Comparison of ENCODE assay signal across 22 cellular contexts in genomic region chr7:156604836-156605695, GRCh38. TPM values are rescaled to one million over a fixed set of nuclear protein-coding genes. Genes with fewer than 3 reads are reported as not detected.
DNase-seq lines count a peak whose midpoint lies in the region; ATAC-seq and TF ChIP-seq lines count a peak whose summit lies in the region.
"Had no signal": no experiment of that assay in that cellular context is flagged by ENCODE, and none has a peak within 500 bp of the region (broad histone marks: within the 10 kb centered on the region; RNA-seq: fewer than 3 reads in every experiment).

No MANE protein-coding gene starts in this region.

- TF ChIP-seq POLR2A in uterus (IDR thresholded peaks at IDR 0.05): no peak

- H3K27ac ChIP-seq in HEK293 (ENCODE audit: extremely low read depth, low read depth, low read length) (no peak overlapping the region), mammary epithelial cell (ENCODE audit: insufficient read depth, low read depth, low read length) (no peak overlapping the region), neural progenitor cell (no peak overlapping the region), uterus (no peak overlapping the region)
- H3K27ac ChIP-seq: GM23248 had no signal

- H3K4me1 ChIP-seq in HEK293 (ENCODE audit: control insufficient read depth, insufficient read depth, low read length) (no peaks in the 10 kb centered on the region), mammary epithelial cell (ENCODE audit: insufficient read depth, low read length) (peaks cover 16% of the 10 kb centered on the region), neural progenitor cell (peaks cover 11% of the 10 kb centered on the region), uterus (no peaks in the 10 kb centered on the region)
- H3K4me1 ChIP-seq: BE2C, HAP-1 had no signal

- POLR2A ChIA-PET in HEK293 (lab: Yijun Ruan, JAX): no interaction called here

- ATAC-seq in left lobe of liver (no peak), GM21529 (IDR thresholded peaks at IDR 0.05; ENCODE audit: unreplicated experiment) (no peak)

- CTCF ChIA-PET in HEK293 (lab: Yijun Ruan, JAX) (no interaction called here), mammary epithelial cell (lab: Charles Lee; ENCODE audit: low non-redundant PET) (no interaction called here)

- H3K27me3 ChIP-seq in mammary epithelial cell (ENCODE audit: insufficient read depth, low read length): peaks cover 5% of the 10 kb centered on the region
- H3K27me3 ChIP-seq in neural progenitor cell: no peaks in the 10 kb centered on the region
- H3K27me3 ChIP-seq in uterus: peaks cover 0 to 3% of the 10 kb centered on the region in 2 donors

- TF ChIP-seq CTCF in HEK293 (tag by site-specific recombination; IDR thresholded peaks at IDR 0.05) (no peak), mammary epithelial cell (conservative IDR thresholded peaks at IDR 0.05 in 1 of 2, IDR thresholded peaks at IDR 0.05 in 1 of 2; ENCODE audit: extremely low read depth in 1 of 2, insufficient read depth in 1 of 2, low read depth in 1 of 2, low read length in 2 of 2) (no peak), neural progenitor cell (IDR thresholded peaks at IDR 0.05) (no peak), uterus (IDR thresholded peaks at IDR 0.05) (no peak)

- in situ Hi-C loops in mammary epithelial cell (cut with MboI; ENCODE audit: low sequenced_read_pairs in 2 of 2): no loop called here

- no peaks in the 10 kb centered on the region for H3K9me3 Mint-ChIP-seq in activated CD4-positive, alpha-beta T cell treated with anti-CD3 and anti-CD28 coated beads, Interleukin-2, amount 10 ng/mL, durations not matched to agents 24 days and 14 days
- peaks cover 7% of the 10 kb centered on the region for H3K9me3 Mint-ChIP-seq in neural progenitor cell

- peak; percentile 51 for DNase-seq in activated CD4-positive, alpha-beta T cell treated with anti-CD3 and anti-CD28 coated beads, Interleukin-2, amount 10 ng/mL, durations not matched to agents 24 days and 14 days
- no peak for DNase-seq in activated CD4-positive, alpha-beta T cell treated with anti-CD3 and anti-CD28 coated beads for 1 hour
- DNase-seq in mammary epithelial cell (peak; percentile 9), neural progenitor cell (ENCODE audit: low spot score) (no peak), uterus (no peak), left lobe of liver (ENCODE audit: low spot score) (no peak)
- DNase-seq: 8988T, ACHN, BE2C, DMS153, Karpas-422, NCI-H1092 treated with DMSO at 0.1 percent for 48 hours, NCI-H1436, NCI-H187, NCI-H2081 treated with DMSO at 0.1 percent for 48 hours, NCI-H2171, NCI-H524, NCI-H774 had no signal

- H3K9ac ChIP-seq in mammary epithelial cell (ENCODE audit: insufficient read depth, low read length) (no peak overlapping the region), neural progenitor cell (no peak overlapping the region)
- H3K9ac ChIP-seq: GM23248 had no signal

- intact Hi-C loops in activated CD4-positive, alpha-beta T cell treated with anti-CD3 and anti-CD28 coated beads, Interleukin-2, amount 10 ng/mL, durations not matched to agents 24 days and 14 days (cut with micrococcal nuclease): no loop called here
- intact Hi-C loops in mammary epithelial cell (cut with micrococcal nuclease): no loop called here
- intact Hi-C loops in uterus (cut with DNase I; ENCODE audit: low total_unique reads): no loop called here

- H3K4me1 Mint-ChIP-seq in activated CD4-positive, alpha-beta T cell treated with anti-CD3 and anti-CD28 coated beads, Interleukin-2, amount 10 ng/mL, durations not matched to agents 24 days and 14 days: peaks cover 8% of the 10 kb centered on the region
- peaks cover 6% of the 10 kb centered on the region for H3K4me1 Mint-ChIP-seq in neural progenitor cell

- H3K27me3 Mint-ChIP-seq in activated CD4-positive, alpha-beta T cell treated with anti-CD3 and anti-CD28 coated beads, Interleukin-2, amount 10 ng/mL, durations not matched to agents 24 days and 14 days: peaks cover 47% of the 10 kb centered on the region
- peaks cover 6% of the 10 kb centered on the region for H3K27me3 Mint-ChIP-seq in neural progenitor cell (ENCODE audit: insufficient read depth, low read depth)

- H3K4me3 ChIP-seq in HEK293 (ENCODE audit: low read depth, low read length): no peak overlapping the region
- H3K4me3 ChIP-seq in mammary epithelial cell (replicated peaks in 1 of 3; ENCODE audit: insufficient read depth in 1 of 3, low read depth in 2 of 3, low read length in 3 of 3): no peak overlapping the region
- H3K4me3 ChIP-seq in neural progenitor cell: no peak overlapping the region
- no peak overlapping the region for H3K4me3 ChIP-seq in uterus
- H3K4me3 ChIP-seq: GM23248, HAP-1 had no signal

- no peaks in the 10 kb centered on the region for H3K36me3 Mint-ChIP-seq in activated CD4-positive, alpha-beta T cell treated with anti-CD3 and anti-CD28 coated beads, Interleukin-2, amount 10 ng/mL, durations not matched to agents 24 days and 14 days (ENCODE audit: low read depth)
- H3K36me3 Mint-ChIP-seq in neural progenitor cell: no peaks in the 10 kb centered on the region

- no peak overlapping the region for H3K4me2 ChIP-seq in mammary epithelial cell (ENCODE audit: insufficient read depth, low read depth, low read length)
- H3K4me2 ChIP-seq in neural progenitor cell: no peak overlapping the region

- H3K36me3 ChIP-seq in HEK293 (ENCODE audit: control insufficient read depth in 2 of 2, insufficient read depth in 1 of 2, low read length in 2 of 2) (no peaks in the 10 kb centered on the region), mammary epithelial cell (ENCODE audit: insufficient read depth, low read length) (no peaks in the 10 kb centered on the region), neural progenitor cell (no peaks in the 10 kb centered on the region), uterus (no peaks in the 10 kb centered on the region)
- H3K36me3 ChIP-seq: BE2C, HAP-1 had no signal

- H2AFZ ChIP-seq in mammary epithelial cell (ENCODE audit: low read depth, low read length): no peak overlapping the region
- no peak overlapping the region for H2AFZ ChIP-seq in neural progenitor cell (replicated peaks)
- H2AFZ ChIP-seq: GM23248 had no signal

- no TSS peak for BruUV-seq in mammary epithelial cell (replicated peaks; lab: Mats Ljungman, UMichigan)

- no peaks in the 10 kb centered on the region for H3K79me2 ChIP-seq in mammary epithelial cell (ENCODE audit: insufficient read depth, low read length)
- no peaks in the 10 kb centered on the region for H3K79me2 ChIP-seq in neural progenitor cell (ENCODE audit: low read depth)

- H3F3A ChIP-seq in neural progenitor cell (ENCODE audit: low read depth): peaks cover 8% of the 10 kb centered on the region

- dilution Hi-C loops in mammary epithelial cell (cut with HindIII; ENCODE audit: low sequenced_read_pairs): no loop called here

- H3K4me3 Mint-ChIP-seq in activated CD4-positive, alpha-beta T cell treated with anti-CD3 and anti-CD28 coated beads, Interleukin-2, amount 10 ng/mL, durations not matched to agents 24 days and 14 days: no peak overlapping the region
- peak overlapping the region; percentile 19 for H3K4me3 Mint-ChIP-seq in neural progenitor cell

- no peak overlapping the region for H3K27ac Mint-ChIP-seq in activated CD4-positive, alpha-beta T cell treated with anti-CD3 and anti-CD28 coated beads, Interleukin-2, amount 10 ng/mL, durations not matched to agents 24 days and 14 days
- H3K27ac Mint-ChIP-seq in neural progenitor cell: no peak overlapping the region

- no peaks in the 10 kb centered on the region for H3K9me3 ChIP-seq in HEK293 (ENCODE audit: control insufficient read depth, insufficient read depth, low read depth, low read length)
- no peaks in the 10 kb centered on the region for H3K9me3 ChIP-seq in mammary epithelial cell (replicated peaks; ENCODE audit: insufficient read depth, low read length)
- no peaks in the 10 kb centered on the region for H3K9me3 ChIP-seq in neural progenitor cell (ENCODE audit: low read depth)
- no peaks in the 10 kb centered on the region for H3K9me3 ChIP-seq in uterus
- H3K9me3 ChIP-seq: BE2C, HAP-1 had no signal

- no peaks in the 10 kb centered on the region for H4K20me1 ChIP-seq in mammary epithelial cell (ENCODE audit: insufficient read depth, low read length)
- no peaks in the 10 kb centered on the region for H4K20me1 ChIP-seq in neural progenitor cell (ENCODE audit: low read depth)

- 46% methylated on average over 18 of the region's 22 CpGs for WGBS in mammary epithelial cell (ENCODE audit: low coverage, missing lambda C conversion rate)

TF ChIP-seq in HEK293, 187 proteins besides CTCF, POLR2A, EP300 and RAD21:
- peak; percentile 75 for TF ChIP-seq ZFHX2 (tag by site-specific recombination; conservative IDR thresholded peaks at IDR 0.05)
- no peak for TF ChIP-seq ZNF692 (tag by site-specific recombination; IDR thresholded peaks at IDR 0.05)
- TF ChIP-seq EGR2 (tag by site-specific recombination; IDR thresholded peaks at IDR 0.05; ENCODE audit: low read depth): peak; percentile 51
- no peak for TF ChIP-seq ZNF785 (tag by site-specific recombination; IDR thresholded peaks at IDR 0.05)

RNA-seq across cellular contexts. Expression of gene RNF32, which starts 35.5 kb away (rescaled TPM):
- total RNA-seq in activated CD4-positive, alpha-beta T cell treated with anti-CD3 and anti-CD28 coated beads, Interleukin-2, amount 10 ng/mL, durations not matched to agents 24 days and 14 days: 2.3 and 2.4 TPM in 2 replicates
- total RNA-seq in mammary epithelial cell (1 to 10 TPM in 1 of 2 donors, under 1 TPM in 1; 0.96 to 1.0 TPM), neural progenitor cell (ENCODE audit: low replicate concordance) (3.0 and 3.3 TPM in 2 replicates), uterus (under 1 TPM in 2 of 4 donors, not detected in 2; 0.41 to 0.58 TPM), left lobe of liver (1.0 TPM)
- polyA plus RNA-seq in mammary epithelial cell: 1.00 TPM
- polyA minus RNA-seq in mammary epithelial cell: not detected

Comparison
In these comparisons a context has a peak if more than half of its experiments do, and no peak if none do; other contexts are left out.
1. DNase-seq: peak in activated CD4-positive, alpha-beta T cell treated with anti-CD3 and anti-CD28 coated beads, Interleukin-2, amount 10 ng/mL, durations not matched to agents 24 days and 14 days (single experiment) and mammary epithelial cell (single experiment); none in activated CD4-positive, alpha-beta T cell treated with anti-CD3 and anti-CD28 coated beads for 1 hour (single experiment), neural progenitor cell (single experiment), uterus (0 of 2) and left lobe of liver (single experiment).